8 cellular contexts compared by ENCODE assay signal in genomic region chr7:44748948-44749731, GRCh38. TPM values are rescaled to one million over a fixed set of nuclear protein-coding genes. Genes with fewer than 3 reads are reported as not detected.
DNase-seq lines count a peak whose midpoint lies in the region; ATAC-seq and TF ChIP-seq lines count a peak whose summit lies in the region.

No MANE protein-coding gene starts in this region.

- no peaks in the 10 kb centered on the region for H4K20me1 ChIP-seq in GM23248 (ENCODE audit: insufficient read depth)

- H3K9ac ChIP-seq in GM23248 (peak overlapping the region; percentile 84), mucosa of rectum (ENCODE audit: low read depth in 1 of 2, low read length in 2 of 2) (peak overlapping the region; percentile 74 to 92)

- H3F3A ChIP-seq in GM23248 (ENCODE audit: insufficient read depth) = peaks cover 8% of the 10 kb centered on the region; the same call in 1 of the 2 replicates

- H3K79me2 ChIP-seq in GM23248 (ENCODE audit: insufficient read depth) = peaks cover 52% of the 10 kb centered on the region

- no peaks in the 10 kb centered on the region for H3K27me3 ChIP-seq in GM23248 (replicated peaks; ENCODE audit: insufficient read depth)
- H3K27me3 ChIP-seq in breast epithelium = no peaks in the 10 kb centered on the region
- H3K27me3 ChIP-seq in mucosa of rectum (ENCODE audit: control insufficient read depth in 2 of 2, insufficient read depth in 2 of 2, low read length in 2 of 2) = no peaks in the 10 kb centered on the region
- H3K27me3 ChIP-seq in aorta (ENCODE audit: control insufficient read depth in 1 of 2, insufficient read depth in 2 of 2, low read length in 1 of 2) = no peaks in the 10 kb centered on the region

- no peak for TF ChIP-seq CTCF in breast epithelium (IDR thresholded peaks at IDR 0.05)

- no peak overlapping the region for H3K27ac ChIP-seq in GM23248
- peak overlapping the region; percentile 96 to 99 for H3K27ac ChIP-seq in breast epithelium
- H3K27ac ChIP-seq in mucosa of rectum (ENCODE audit: low read depth in 2 of 2, low read length in 2 of 2) = peak overlapping the region; percentile 46 to 63
- peak overlapping the region in 1 of 2 donors; percentile 36 for H3K27ac ChIP-seq in aorta (ENCODE audit: low read depth in 1 of 2, low read length in 2 of 2)

- TF ChIP-seq POLR2A in breast epithelium (IDR thresholded peaks at IDR 0.05) = no peak

- H3K9me2 ChIP-seq in GM23248 (ENCODE audit: insufficient read depth) = no peaks in the 10 kb centered on the region

- H3K4me2 ChIP-seq in GM23248 (ENCODE audit: unreplicated experiment) = peak overlapping the region; percentile 84

- ATAC-seq in aorta (ENCODE audit: low FRiP score) = no peak

- 2 to 3% methylated on average over 42 to 47 of the region's 60 CpGs for WGBS in GM23248 (ENCODE audit: low coverage in 1 of 2, low lambda C conversion rate in 2 of 2, missing lambda C conversion rate in 2 of 2), 2 experiments
- 1% methylated on average over 34 to 60 of the region's 60 CpGs for WGBS in aorta, 2 donors

- peak; percentile 87 for DNase-seq in NCI-H748 (lab: John Stamatoyannopoulos, UW; ENCODE audit: unreplicated experiment)
- no peak for DNase-seq in NCI-H748 treated with DMSO at 0.1 percent for 48 hours (lab: John Stamatoyannopoulos, UW)
- peak; percentile 53 for DNase-seq in GM23248
- peak; percentile 38 for DNase-seq in NCI-H1092 (lab: John Stamatoyannopoulos, UW)
- no peak for DNase-seq in breast epithelium (ENCODE audit: low spot score in 2 of 2)
- peak in 1 of 2 donors; percentile 74 for DNase-seq in aorta
- DNase-seq in 8988T = no peak

- intact Hi-C loops in breast epithelium (cut with DNase I; ENCODE audit: low total_unique reads) = no loop called here
- intact Hi-C loops in aorta (cut with DNase I) = loop anchor here in 1 of 2 donors (2.0 to 10.0 kb wide), 4 partner anchors 48 to 142 kb away; partner anchors contain the start of genes H2AZ2, OGDH and PPIA

- H3K9me3 ChIP-seq in GM23248 (ENCODE audit: low read depth) = no peaks in the 10 kb centered on the region
- H3K9me3 ChIP-seq in breast epithelium = no peaks in the 10 kb centered on the region
- H3K9me3 ChIP-seq in mucosa of rectum (ENCODE audit: control insufficient read depth in 2 of 2, low read length in 2 of 2) = no peaks in the 10 kb centered on the region
- H3K9me3 ChIP-seq in aorta (ENCODE audit: control insufficient read depth, low read length) = no peaks in the 10 kb centered on the region

- in situ Hi-C loops in GM23248 (cut with MboI) = no loop called here

- H3K4me1 ChIP-seq in GM23248 (ENCODE audit: insufficient read depth) = peaks cover 18% of the 10 kb centered on the region; the same call in 1 of the 2 replicates
- H3K4me1 ChIP-seq in breast epithelium = peaks cover 0 to 12% of the 10 kb centered on the region in 2 donors
- peaks cover 21 to 22% of the 10 kb centered on the region in 2 donors for H3K4me1 ChIP-seq in mucosa of rectum (ENCODE audit: control insufficient read depth in 2 of 2, insufficient read depth in 2 of 2, low read length in 2 of 2)
- H3K4me1 ChIP-seq in aorta (ENCODE audit: control insufficient read depth in 1 of 2, insufficient read depth in 2 of 2, low read length in 2 of 2) = no peaks in the 10 kb centered on the region

- no peak overlapping the region for H2AFZ ChIP-seq in GM23248

- H3K36me3 ChIP-seq in GM23248 (ENCODE audit: low read depth) (no peaks in the 10 kb centered on the region), breast epithelium (no peaks in the 10 kb centered on the region), mucosa of rectum (ENCODE audit: control insufficient read depth in 2 of 2, insufficient read depth in 2 of 2, low read length in 2 of 2) (no peaks in the 10 kb centered on the region), aorta (ENCODE audit: control insufficient read depth in 1 of 2, insufficient read depth in 2 of 2, low read length in 1 of 2) (no peaks in the 10 kb centered on the region)

- H3K4me3 ChIP-seq in GM23248 (peak overlapping the region; percentile 76), breast epithelium (peak overlapping the region; percentile 87 to 91 (median 89)), mucosa of rectum (ENCODE audit: low read length in 2 of 2) (peak overlapping the region; percentile 84), aorta (ENCODE audit: low read length in 2 of 2) (peak overlapping the region; percentile 90 to 97)

RNA-seq across cellular contexts. Expression of gene ZMIZ2, which starts 0.5 kb away (rescaled TPM):
- total RNA-seq in GM23248 (2014; rRNA removed; shearing (Covaris generic)) = 9.7 and 12.4 TPM in 2 replicates
- polyA plus RNA-seq in GM23248 (2016; fragmentation: Nextera tagmentation; extraction: Ambion mirVana) (6.1 and 7.8 TPM in 2 replicates), aorta (10 to 100 TPM; 11.6 to 69.9 TPM)
- total RNA-seq in breast epithelium (10 to 100 TPM; 12.5 to 30.1 (median 23.6) TPM), aorta (10 to 100 TPM; 64.5 to 96.6 TPM)

RNA-seq across cellular contexts. Expression of gene PPIA, which starts 47.3 kb away (rescaled TPM):
- 2,655 and 2,752 TPM in 2 replicates for total RNA-seq in GM23248 (2014; rRNA removed; shearing (Covaris generic))
- polyA plus RNA-seq in GM23248 (2016; fragmentation: Nextera tagmentation; extraction: Ambion mirVana) (3,114 and 3,141 TPM in 2 replicates), aorta (1,000 to 10,000 TPM; 1,703 to 2,385 TPM)
- total RNA-seq in breast epithelium (1,000 to 10,000 TPM; 1,127 to 1,313 (median 1,259) TPM), aorta (100 to 1,000 TPM; 729 to 835 TPM)

Comparison
In these comparisons a context has a peak if more than half of its experiments do, and no peak if none do; other contexts are left out.
1. DNase-seq: peak in NCI-H748 (single experiment), GM23248 (single experiment) and NCI-H1092 (single experiment); none in NCI-H748 treated with DMSO at 0.1 percent for 48 hours (single experiment), breast epithelium (0 of 2) and 8988T (single experiment).
2. Peak in every context shown above with its lines, with median percentiles within 50 percentile points of each other: H3K4me3 ChIP-seq.